Comparison of ENCODE assay signal across 1 cellular context in the genomic region with DNA sequence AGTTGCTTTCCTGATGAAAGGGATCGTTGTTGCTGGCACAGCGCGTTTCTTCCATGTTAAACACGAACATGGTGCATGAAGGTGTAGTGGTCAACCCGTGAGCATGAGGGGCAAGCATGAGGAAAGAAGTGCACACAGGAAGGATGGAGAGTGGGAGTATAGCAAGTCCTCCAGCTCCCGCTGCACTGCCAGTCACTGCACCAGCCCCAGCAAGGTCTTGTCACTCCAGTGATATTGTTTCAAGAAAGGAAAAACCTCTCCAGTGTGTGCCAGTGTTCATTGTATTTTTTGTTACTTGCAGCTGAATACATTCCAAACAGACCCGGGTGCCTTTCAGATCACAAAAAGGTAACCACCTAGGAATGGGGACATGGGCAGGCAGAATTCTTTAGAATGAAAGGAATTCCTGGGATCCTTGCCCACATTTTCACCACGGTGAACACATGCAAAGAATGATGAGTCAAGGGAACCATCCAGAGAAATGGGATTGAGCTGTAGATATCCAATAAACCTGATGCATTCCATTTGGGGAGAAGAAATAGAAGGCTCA.
A peak's percentile ranks its signal among the peaks of the same experiment; 100 is the strongest.
TF ChIP-seq lines count a peak whose summit lies in the region.

No MANE protein-coding gene starts in this region.

TF ChIP-seq in A549, 52 proteins besides CTCF, POLR2A, EP300 and RAD21 (continued from another document):
- TF ChIP-seq, protein P1, sequence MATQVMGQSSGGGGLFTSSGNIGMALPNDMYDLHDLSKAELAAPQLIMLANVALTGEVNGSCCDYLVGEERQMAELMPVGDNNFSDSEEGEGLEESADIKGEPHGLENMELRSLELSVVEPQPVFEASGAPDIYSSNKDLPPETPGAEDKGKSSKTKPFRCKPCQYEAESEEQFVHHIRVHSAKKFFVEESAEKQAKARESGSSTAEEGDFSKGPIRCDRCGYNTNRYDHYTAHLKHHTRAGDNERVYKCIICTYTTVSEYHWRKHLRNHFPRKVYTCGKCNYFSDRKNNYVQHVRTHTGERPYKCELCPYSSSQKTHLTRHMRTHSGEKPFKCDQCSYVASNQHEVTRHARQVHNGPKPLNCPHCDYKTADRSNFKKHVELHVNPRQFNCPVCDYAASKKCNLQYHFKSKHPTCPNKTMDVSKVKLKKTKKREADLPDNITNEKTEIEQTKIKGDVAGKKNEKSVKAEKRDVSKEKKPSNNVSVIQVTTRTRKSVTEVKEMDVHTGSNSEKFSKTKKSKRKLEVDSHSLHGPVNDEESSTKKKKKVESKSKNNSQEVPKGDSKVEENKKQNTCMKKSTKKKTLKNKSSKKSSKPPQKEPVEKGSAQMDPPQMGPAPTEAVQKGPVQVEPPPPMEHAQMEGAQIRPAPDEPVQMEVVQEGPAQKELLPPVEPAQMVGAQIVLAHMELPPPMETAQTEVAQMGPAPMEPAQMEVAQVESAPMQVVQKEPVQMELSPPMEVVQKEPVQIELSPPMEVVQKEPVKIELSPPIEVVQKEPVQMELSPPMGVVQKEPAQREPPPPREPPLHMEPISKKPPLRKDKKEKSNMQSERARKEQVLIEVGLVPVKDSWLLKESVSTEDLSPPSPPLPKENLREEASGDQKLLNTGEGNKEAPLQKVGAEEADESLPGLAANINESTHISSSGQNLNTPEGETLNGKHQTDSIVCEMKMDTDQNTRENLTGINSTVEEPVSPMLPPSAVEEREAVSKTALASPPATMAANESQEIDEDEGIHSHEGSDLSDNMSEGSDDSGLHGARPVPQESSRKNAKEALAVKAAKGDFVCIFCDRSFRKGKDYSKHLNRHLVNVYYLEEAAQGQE (IDR thresholded peaks at IDR 0.05), result no peak
- no peak; the same call in 1 of the 2 replicates for TF ChIP-seq TFCP2L1 (CRISPR knock-in tag; IDR thresholded peaks at IDR 0.05)
- TF ChIP-seq, protein P2, sequence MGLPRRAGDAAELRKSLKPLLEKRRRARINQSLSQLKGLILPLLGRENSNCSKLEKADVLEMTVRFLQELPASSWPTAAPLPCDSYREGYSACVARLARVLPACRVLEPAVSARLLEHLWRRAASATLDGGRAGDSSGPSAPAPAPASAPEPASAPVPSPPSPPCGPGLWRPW (IDR thresholded peaks at IDR 0.05), result no peak
- TF ChIP-seq TP53 (CRISPR knock-in tag; IDR thresholded peaks at IDR 0.05), result no peak
- TF ChIP-seq HOXB5 (CRISPR knock-in tag; IDR thresholded peaks at IDR 0.05), result peak; percentile 11; the same call in 1 of the 2 replicates
- peak; percentile 66; the same call in 1 of the 2 replicates for TF ChIP-seq HEYL (CRISPR knock-in tag; IDR thresholded peaks at IDR 0.05)
- peak; percentile 91 for TF ChIP-seq ZNF302 (CRISPR knock-in tag; IDR thresholded peaks at IDR 0.05)
- no peak for TF ChIP-seq CBX8 (IDR thresholded peaks at IDR 0.05)
- no peak for TF ChIP-seq MYC (IDR thresholded peaks at IDR 0.05; ENCODE audit: borderline replicate concordance, low read length)
- peak in 1 of 2 experiments; percentile 69; a peak in 2 of 4 replicates for TF ChIP-seq CEBPB (IDR thresholded peaks at IDR 0.05)
- no peak for TF ChIP-seq RNF2 (IDR thresholded peaks at IDR 0.05; ENCODE audit: borderline replicate concordance, low read depth)
- TF ChIP-seq EHF (CRISPR knock-in tag; IDR thresholded peaks at IDR 0.05), result peak; percentile 94
- TF ChIP-seq JUNB (IDR thresholded peaks at IDR 0.05), result peak; percentile 82
- TF ChIP-seq JUN (IDR thresholded peaks at IDR 0.05), result peak; percentile 59 to 81
- TF ChIP-seq, protein P3, sequence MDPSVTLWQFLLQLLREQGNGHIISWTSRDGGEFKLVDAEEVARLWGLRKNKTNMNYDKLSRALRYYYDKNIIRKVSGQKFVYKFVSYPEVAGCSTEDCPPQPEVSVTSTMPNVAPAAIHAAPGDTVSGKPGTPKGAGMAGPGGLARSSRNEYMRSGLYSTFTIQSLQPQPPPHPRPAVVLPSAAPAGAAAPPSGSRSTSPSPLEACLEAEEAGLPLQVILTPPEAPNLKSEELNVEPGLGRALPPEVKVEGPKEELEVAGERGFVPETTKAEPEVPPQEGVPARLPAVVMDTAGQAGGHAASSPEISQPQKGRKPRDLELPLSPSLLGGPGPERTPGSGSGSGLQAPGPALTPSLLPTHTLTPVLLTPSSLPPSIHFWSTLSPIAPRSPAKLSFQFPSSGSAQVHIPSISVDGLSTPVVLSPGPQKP (IDR thresholded peaks at IDR 0.05; ENCODE audit: low read depth, low read length), result no peak
- peak; percentile 49; the same call in 1 of the 2 replicates for TF ChIP-seq FOSL2 (IDR thresholded peaks at IDR 0.05)
- peak; percentile 80 for TF ChIP-seq FOSL2 (CRISPR knock-in tag; IDR thresholded peaks at IDR 0.05)
- TF ChIP-seq RCOR1 (IDR thresholded peaks at IDR 0.05; ENCODE audit: low read depth, low read length), result no peak
- TF ChIP-seq, protein P4, sequence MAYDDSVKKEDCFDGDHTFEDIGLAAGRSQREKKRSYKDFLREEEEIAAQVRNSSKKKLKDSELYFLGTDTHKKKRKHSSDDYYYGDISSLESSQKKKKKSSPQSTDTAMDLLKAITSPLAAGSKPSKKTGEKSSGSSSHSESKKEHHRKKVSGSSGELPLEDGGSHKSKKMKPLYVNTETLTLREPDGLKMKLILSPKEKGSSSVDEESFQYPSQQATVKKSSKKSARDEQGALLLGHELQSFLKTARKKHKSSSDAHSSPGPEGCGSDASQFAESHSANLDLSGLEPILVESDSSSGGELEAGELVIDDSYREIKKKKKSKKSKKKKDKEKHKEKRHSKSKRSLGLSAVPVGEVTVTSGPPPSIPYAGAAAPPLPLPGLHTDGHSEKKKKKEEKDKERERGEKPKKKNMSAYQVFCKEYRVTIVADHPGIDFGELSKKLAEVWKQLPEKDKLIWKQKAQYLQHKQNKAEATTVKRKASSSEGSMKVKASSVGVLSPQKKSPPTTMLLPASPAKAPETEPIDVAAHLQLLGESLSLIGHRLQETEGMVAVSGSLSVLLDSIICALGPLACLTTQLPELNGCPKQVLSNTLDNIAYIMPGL (CRISPR knock-in tag; IDR thresholded peaks at IDR 0.05; ENCODE audit: borderline replicate concordance), result no peak
- no peak for TF ChIP-seq RFX5 (IDR thresholded peaks at IDR 0.05)
- no peak for TF ChIP-seq POLR2AphosphoS2 (conservative IDR thresholded peaks at IDR 0.05; ENCODE audit: low read length)
- no peak for TF ChIP-seq NFE2L2 (conservative IDR thresholded peaks at IDR 0.05; ENCODE audit: low read length)
- no peak for TF ChIP-seq NPAS2 (CRISPR knock-in tag; IDR thresholded peaks at IDR 0.05; ENCODE audit: borderline replicate concordance)
- TF ChIP-seq, protein P5, sequence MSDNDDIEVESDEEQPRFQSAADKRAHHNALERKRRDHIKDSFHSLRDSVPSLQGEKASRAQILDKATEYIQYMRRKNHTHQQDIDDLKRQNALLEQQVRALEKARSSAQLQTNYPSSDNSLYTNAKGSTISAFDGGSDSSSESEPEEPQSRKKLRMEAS (IDR thresholded peaks at IDR 0.05), result peak; percentile 88
- no peak for TF ChIP-seq BHLHE40 (IDR thresholded peaks at IDR 0.05; ENCODE audit: low read depth, low read length)
- no peak for TF ChIP-seq EHMT2 (IDR thresholded peaks at IDR 0.05; ENCODE audit: low read depth)
- TF ChIP-seq KDM1A (IDR thresholded peaks at IDR 0.05; ENCODE audit: low read depth), result no peak
- peak; percentile 90 for TF ChIP-seq HOXB13 (CRISPR knock-in tag; IDR thresholded peaks at IDR 0.05; ENCODE audit: low read depth)
- TF ChIP-seq CHD4 (IDR thresholded peaks at IDR 0.05; ENCODE audit: borderline replicate concordance), result no peak
- TF ChIP-seq CHD2 (IDR thresholded peaks at IDR 0.05; ENCODE audit: low read length, partially characterized antibody), result no peak
- TF ChIP-seq MAFK (IDR thresholded peaks at IDR 0.05; ENCODE audit: partially characterized antibody), result peak; percentile 72
- TF ChIP-seq, protein P6, sequence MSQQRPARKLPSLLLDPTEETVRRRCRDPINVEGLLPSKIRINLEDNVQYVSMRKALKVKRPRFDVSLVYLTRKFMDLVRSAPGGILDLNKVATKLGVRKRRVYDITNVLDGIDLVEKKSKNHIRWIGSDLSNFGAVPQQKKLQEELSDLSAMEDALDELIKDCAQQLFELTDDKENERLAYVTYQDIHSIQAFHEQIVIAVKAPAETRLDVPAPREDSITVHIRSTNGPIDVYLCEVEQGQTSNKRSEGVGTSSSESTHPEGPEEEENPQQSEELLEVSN (IDR thresholded peaks at IDR 0.05; ENCODE audit: borderline replicate concordance, low read depth), result 0 out of 2 replicates have a peak, but pooled peaks have one; percentile 39
